In the genomic region with DNA sequence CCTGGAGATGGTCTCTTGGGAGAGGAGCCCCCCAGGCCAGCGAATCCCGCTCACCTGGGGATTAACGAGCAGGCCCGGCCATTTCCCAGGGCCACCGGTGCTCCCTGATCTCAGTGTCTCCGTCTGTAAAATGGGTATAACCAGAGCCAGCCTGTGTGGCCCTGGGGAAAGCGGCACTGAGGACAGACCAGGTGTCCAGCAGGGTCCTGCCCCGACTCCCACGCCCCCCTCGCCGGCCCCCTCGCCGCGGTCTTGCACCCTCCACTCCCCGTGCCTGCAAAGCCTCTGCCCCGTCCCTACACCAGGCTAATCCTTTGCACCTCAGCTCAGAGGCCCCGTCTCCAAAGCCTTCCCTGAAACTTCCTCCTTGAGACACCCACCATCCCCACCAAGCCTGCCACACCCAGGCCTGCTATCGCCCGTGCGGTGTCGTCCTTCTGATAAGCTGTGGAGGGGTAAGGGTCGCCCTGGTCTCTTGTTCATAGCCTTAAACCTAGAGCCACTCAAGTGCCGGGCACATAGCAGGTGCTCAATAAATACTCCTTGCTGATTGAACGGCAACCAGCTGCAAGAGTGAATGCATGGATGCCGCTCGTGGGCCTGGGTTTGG, we compare ENCODE assay signal across 21 cellular contexts.
"Had no signal": no experiment of that assay in that cellular context is flagged by ENCODE, and none has a peak within 500 bp of the region (broad histone marks: within the 10 kb centered on the region; RNA-seq: fewer than 3 reads in every experiment).

No MANE protein-coding gene starts in this region.

- H3K9me3 ChIP-seq: Peyer's patch had no signal

- DNase-seq: activated B cell treated with CpG ODN at 0.5 μM for 24 hours; activated CD4-positive, alpha-beta T cell treated with anti-CD3 and anti-CD28 coated beads for 1 hour; activated CD4-positive, alpha-beta T cell treated with anti-CD3 and anti-CD28 coated beads, Interleukin-2, amount 10 ng/mL, durations not matched to agents 24 days and 14 days; activated CD4-positive, alpha-beta T cell treated with anti-CD3 and anti-CD28 coated beads, Interleukin-2, amount 50 U/mL, for 48 hours; activated CD8-positive, alpha-beta memory T cell treated with anti-CD3 and anti-CD28 coated beads, Interleukin-2, amount 10 ng/mL, durations not matched to agents 7 days and 5 days; activated gamma-delta T cell; activated naive CD4-positive, alpha-beta T cell treated with anti-CD3 and anti-CD28 coated beads for 36 hours; activated T-cell treated with anti-CD3 and anti-CD28 coated beads, Interleukin-2, amount 50 U/mL, for 24 hours; amygdala; MV-4-11; NCI-H1092 treated with DMSO at 0.1 percent for 48 hours; NCI-H1417 treated with DMSO at 0.1 percent for 48 hours; NCI-H187; NCI-H2081; NCI-H510A treated with DMSO at 0.1 percent for 48 hours; NCI-H69; Peyer's patch; Right ventricle myocardium superior had no signal

- H3K4me3 ChIP-seq: Peyer's patch had no signal

- H3K36me3 ChIP-seq: Peyer's patch had no signal

- FAIRE-seq: astrocyte had no signal

- ATAC-seq: activated CD8-positive, alpha-beta memory T cell treated with anti-CD3 and anti-CD28 coated beads, Interleukin-2, amount 10 ng/mL, durations not matched to agents 7 days and 5 days had no signal

- H3K4me2 ChIP-seq: KMS-11 had no signal

- H3K9ac ChIP-seq: KMS-11 had no signal

- H3K27me3 ChIP-seq: Peyer's patch had no signal

- H3K27ac ChIP-seq: KMS-11, Peyer's patch, RWPE1 had no signal
